8 cellular contexts compared by ENCODE assay signal in genomic region chr14:67269338-67270060, GRCh38.
DNase-seq lines count a peak whose midpoint lies in the region; ATAC-seq and TF ChIP-seq lines count a peak whose summit lies in the region.

No MANE protein-coding gene starts in this region.

- no peaks in the 10 kb centered on the region for H3K27me3 ChIP-seq in neuron (ENCODE audit: insufficient read depth, low read length)

- peak overlapping the region; percentile 30 for H3K4me3 ChIP-seq in neuron (ENCODE audit: low read length)

- no peaks in the 10 kb centered on the region for H3K9me3 ChIP-seq in neuron (ENCODE audit: low read length)

- ATAC-seq in SK-N-SH treated with all-trans-retinoic acid at 6 μM for 48 hours (peak; percentile 91), HG02798 (IDR thresholded peaks at IDR 0.05; ENCODE audit: poor library complexity, unreplicated experiment) (no peak)

- DNase-seq in AG08395 (ENCODE audit: low spot score) (peak; percentile 83), glomerular visceral epithelial cell (ENCODE audit: extremely low spot score) (peak; percentile 48), GM13976 (ENCODE audit: low spot score) (no peak), NCI-H82 treated with DMSO at 0.1 percent for 48 hours (lab: John Stamatoyannopoulos, UW; ENCODE audit: unreplicated experiment) (no peak)
- no peak for DNase-seq in NK-92 treated with Interleukin-12 subunit alpha and Interleukin-12 subunit beta, amount 100 ng/mL, for 24 hours (lab: John Stamatoyannopoulos, UW)

- in situ Hi-C loops in GM13976 (cut with MboI; ENCODE audit: low sequenced_read_pairs, unreplicated experiment) = loop anchor here (10.0 kb wide), 1 partner anchor 105 kb away; no protein-coding TSS in a partner anchor

- no peak overlapping the region for H2AFZ ChIP-seq in neuron (ENCODE audit: low read depth, low read length)

- no peak for TF ChIP-seq CTCF in GM13976 (IDR thresholded peaks at IDR 0.05; ENCODE audit: borderline replicate concordance, control extremely low read depth, extremely low read depth, insufficient read depth, missing control alignments)

- peaks cover 8% of the 10 kb centered on the region for H3K36me3 ChIP-seq in neuron (ENCODE audit: insufficient read depth, low read length)

- peaks cover 43% of the 10 kb centered on the region for H3K4me1 ChIP-seq in neuron (ENCODE audit: insufficient read depth, low read length)

TF ChIP-seq in SK-N-SH treated with all-trans-retinoic acid at 6 μM for 48 hours, 23 proteins besides CTCF, POLR2A, EP300 and RAD21:
- peak; percentile 85 for TF ChIP-seq ISL1 (CRISPR knock-in tag; IDR thresholded peaks at IDR 0.05)
- TF ChIP-seq ZC3H10 (CRISPR knock-in tag; IDR thresholded peaks at IDR 0.05) = no peak

Comparison
In these comparisons a context has a peak if more than half of its experiments do, and no peak if none do; other contexts are left out.
1. DNase-seq: peak in AG08395 (single experiment) and glomerular visceral epithelial cell (single experiment); none in NK-92 treated with Interleukin-12 subunit alpha and Interleukin-12 subunit beta, amount 100 ng/mL, for 24 hours (single experiment), GM13976 (single experiment) and NCI-H82 treated with DMSO at 0.1 percent for 48 hours (single experiment).